41 cellular contexts compared by ENCODE assay signal in genomic region chr17:79693419-79693818, GRCh38. TPM values are rescaled to one million over a fixed set of nuclear protein-coding genes. Genes with fewer than 3 reads are reported as not detected.
"Had no signal": no experiment of that assay in that cellular context is flagged by ENCODE, and none has a peak within 500 bp of the region (broad histone marks: within the 10 kb centered on the region; RNA-seq: fewer than 3 reads in every experiment).

No MANE protein-coding gene starts in this region.

- H3K36me3 ChIP-seq: adrenal gland, brain microvascular endothelial cell, breast epithelium, cardiac muscle cell had no signal

- H3K4me3 Mint-ChIP-seq: activated B cell treated with CpG ODN at 0.5 μM for 24 hours; activated CD4-positive, alpha-beta memory T cell treated with anti-CD3 and anti-CD28 coated beads for 36 hours; activated CD4-positive, alpha-beta T cell treated with anti-CD3 and anti-CD28 coated beads, Interleukin-2, amount 10 ng/mL, durations not matched to agents 24 days and 14 days; activated CD8-positive, alpha-beta memory T cell treated with anti-CD3 and anti-CD28 coated beads, Interleukin-2, amount 10 ng/mL, durations not matched to agents 7 days and 5 days; activated CD8-positive, alpha-beta T cell treated with anti-CD3 and anti-CD28 coated beads for 36 hours; activated naive CD4-positive, alpha-beta T cell treated with anti-CD3 and anti-CD28 coated beads for 36 hours; activated naive CD8-positive, alpha-beta T cell treated with anti-CD3 and anti-CD28 coated beads for 36 hours; activated T-cell treated with anti-CD3 and anti-CD28 coated beads, Interleukin-2, amount 50 U/mL, for 4 hours; activated T-cell treated with anti-CD3 and anti-CD28 coated beads, Interleukin-2, amount 50 U/mL, for 72 hours; activated T-helper 1 cell treated with anti-CD3 and anti-CD28 coated beads, Interleukin-12 subunit alpha, Interleukin-12 subunit beta, Interleukin-2, Interleukin-4 antibody, amounts not matched to agents 30 ng/mL and 10 ng/mL and 1 ng/mL, durations not matched to agents 14 hours and 24 hours and 36 hours; activated T-helper 17 cell treated with anti-CD3 and anti-CD28 coated beads, Interleukin-2, amount 50 U/mL, for 72 hours; central memory CD8-positive, alpha-beta T cell; T-helper 1 cell treated with Interleukin-12 subunit alpha and Interleukin-12 subunit beta and Interleukin-4 antibody, amounts not matched to agents 30 μg/mL and 1 μg/mL, for 36 hours; T-helper 2 cell treated with Interferon-gamma antibody and Interleukin-4, amounts not matched to agents 5 μg/mL and 100 μg/mL, for 36 hours had no signal

- DNase-seq: activated B cell treated with CpG ODN at 0.5 μM for 24 hours; activated CD4-positive, alpha-beta memory T cell treated with anti-CD3 and anti-CD28 coated beads for 36 hours; activated CD4-positive, alpha-beta T cell treated with anti-CD3 and anti-CD28 coated beads for 4 hours; activated CD4-positive, alpha-beta T cell treated with anti-CD3 and anti-CD28 coated beads, Interleukin-2, amount 10 ng/mL, durations not matched to agents 24 days and 14 days; activated CD4-positive, alpha-beta T cell treated with anti-CD3 and anti-CD28 coated beads, Interleukin-2, amount 50 U/mL, for 1 hour; activated CD4-positive, alpha-beta T cell treated with anti-CD3 and anti-CD28 coated beads, Interleukin-2, amount 50 U/mL, for 4 hours; activated CD4-positive, CD25-positive, alpha-beta regulatory T cell treated with anti-CD3 and anti-CD28 coated beads, Interleukin-2, amount 50 U/mL, for 72 hours; activated CD8-positive, alpha-beta memory T cell treated with anti-CD3 and anti-CD28 coated beads for 24 hours; activated CD8-positive, alpha-beta memory T cell treated with anti-CD3 and anti-CD28 coated beads, Interleukin-2, amount 10 ng/mL, durations not matched to agents 7 days and 5 days; activated CD8-positive, alpha-beta T cell treated with anti-CD3 and anti-CD28 coated beads for 36 hours; activated effector memory CD4-positive, alpha-beta T cell treated with anti-CD3 and anti-CD28 coated beads, Interleukin-2, amount 50 U/mL, for 16 hours; activated gamma-delta T cell treated with Interleukin-2 at 50 U/mL for 16 hours; activated naive CD4-positive, alpha-beta T cell; activated naive CD4-positive, alpha-beta T cell treated with anti-CD3 and anti-CD28 coated beads for 36 hours; activated naive CD4-positive, alpha-beta T cell treated with anti-CD3 and anti-CD28 coated beads, Interleukin-2, amount 50 U/mL, for 16 hours; activated naive CD8-positive, alpha-beta T cell treated with anti-CD3 and anti-CD28 coated beads for 36 hours; activated T-cell treated with anti-CD3 and anti-CD28 coated beads for 4 hours; activated T-cell treated with anti-CD3 and anti-CD28 coated beads, Interleukin-2, amount 50 U/mL, for 1 hour; activated T-cell treated with anti-CD3 and anti-CD28 coated beads, Interleukin-2, amount 50 U/mL, for 4 hours; activated T-cell treated with anti-CD3 and anti-CD28 coated beads, Interleukin-2, amount 50 U/mL, for 72 hours; adrenal gland; amniotic stem cell; aorta; body of pancreas; brain microvascular endothelial cell; caudate nucleus; cerebellar nuclear complex; SW 1271; T-helper 1 cell; T-helper 2 cell; T-helper 9 cell had no signal

- H3K4me1 Mint-ChIP-seq: activated CD4-positive, alpha-beta T cell treated with anti-CD3 and anti-CD28 coated beads, Interleukin-2, amount 10 ng/mL, durations not matched to agents 24 days and 14 days; activated CD8-positive, alpha-beta memory T cell treated with anti-CD3 and anti-CD28 coated beads, Interleukin-2, amount 10 ng/mL, durations not matched to agents 7 days and 5 days; activated T-helper 17 cell treated with anti-CD3 and anti-CD28 coated beads, Interleukin-2, amount 50 U/mL, for 72 hours; central memory CD8-positive, alpha-beta T cell had no signal

- FAIRE-seq: astrocyte, TTC549 had no signal

- H3K36me3 Mint-ChIP-seq: activated CD4-positive, alpha-beta memory T cell treated with anti-CD3 and anti-CD28 coated beads for 36 hours; activated CD8-positive, alpha-beta memory T cell treated with anti-CD3 and anti-CD28 coated beads, Interleukin-2, amount 10 ng/mL, durations not matched to agents 7 days and 5 days; activated naive CD4-positive, alpha-beta T cell treated with anti-CD3 and anti-CD28 coated beads, Interleukin-2, amount 50 U/mL, for 72 hours; activated naive CD8-positive, alpha-beta T cell treated with anti-CD3 and anti-CD28 coated beads for 36 hours had no signal

- H3K27ac ChIP-seq: adrenal gland, body of pancreas, brain microvascular endothelial cell, breast epithelium, cardiac muscle cell had no signal

- H3K4me3 ChIP-seq: adrenal gland, body of pancreas, breast epithelium, cardiac muscle cell had no signal

- H3K9me3 Mint-ChIP-seq: activated B cell treated with CpG ODN at 0.5 μM for 24 hours; activated CD4-positive, alpha-beta memory T cell treated with anti-CD3 and anti-CD28 coated beads for 36 hours; activated CD4-positive, alpha-beta T cell treated with anti-CD3 and anti-CD28 coated beads, Interleukin-2, amount 10 ng/mL, durations not matched to agents 24 days and 14 days; activated CD8-positive, alpha-beta T cell treated with anti-CD3 and anti-CD28 coated beads for 36 hours; activated naive CD4-positive, alpha-beta T cell treated with anti-CD3 and anti-CD28 coated beads for 36 hours; activated naive CD4-positive, alpha-beta T cell treated with anti-CD3 and anti-CD28 coated beads, Interleukin-2, amount 50 U/mL, for 72 hours; activated naive CD8-positive, alpha-beta T cell treated with anti-CD3 and anti-CD28 coated beads for 36 hours; activated T-cell treated with anti-CD3 and anti-CD28 coated beads, Interleukin-2, amount 50 U/mL, for 4 hours; activated T-cell treated with anti-CD3 and anti-CD28 coated beads, Interleukin-2, amount 50 U/mL, for 72 hours; activated T-helper 1 cell treated with anti-CD3 and anti-CD28 coated beads, Interleukin-12 subunit alpha, Interleukin-12 subunit beta, Interleukin-2, Interleukin-4 antibody, amounts not matched to agents 30 ng/mL and 10 ng/mL and 1 ng/mL, durations not matched to agents 14 hours and 24 hours and 36 hours; activated T-helper 17 cell treated with anti-CD3 and anti-CD28 coated beads, Interleukin-2, amount 50 U/mL, for 72 hours; central memory CD8-positive, alpha-beta T cell; T-helper 1 cell treated with Interleukin-12 subunit alpha and Interleukin-12 subunit beta and Interleukin-4 antibody, amounts not matched to agents 30 μg/mL and 1 μg/mL, for 36 hours; T-helper 2 cell treated with Interferon-gamma antibody and Interleukin-4, amounts not matched to agents 5 μg/mL and 100 μg/mL, for 36 hours had no signal

- H3K9me3 ChIP-seq: adrenal gland, body of pancreas, breast epithelium had no signal

- ATAC-seq: activated CD8-positive, alpha-beta memory T cell treated with anti-CD3 and anti-CD28 coated beads, Interleukin-2, amount 10 ng/mL, durations not matched to agents 7 days and 5 days; activated CD8-positive, alpha-beta T cell treated with anti-CD3 and anti-CD28 coated beads for 36 hours; activated naive CD4-positive, alpha-beta T cell treated with anti-CD3 and anti-CD28 coated beads, Interleukin-2, amount 50 U/mL, for 72 hours; activated T-cell treated with anti-CD3 and anti-CD28 coated beads, Interleukin-2, amount 50 U/mL, for 4 hours; activated T-cell treated with anti-CD3 and anti-CD28 coated beads, Interleukin-2, amount 50 U/mL, for 72 hours; activated T-helper 17 cell treated with anti-CD3 and anti-CD28 coated beads, Interleukin-2, amount 50 U/mL, for 72 hours; body of pancreas had no signal

- H3K27ac Mint-ChIP-seq: activated B cell treated with CpG ODN at 0.5 μM for 24 hours; activated CD4-positive, alpha-beta memory T cell treated with anti-CD3 and anti-CD28 coated beads for 36 hours; activated CD4-positive, alpha-beta T cell treated with anti-CD3 and anti-CD28 coated beads, Interleukin-2, amount 10 ng/mL, durations not matched to agents 24 days and 14 days; activated CD8-positive, alpha-beta memory T cell treated with anti-CD3 and anti-CD28 coated beads, Interleukin-2, amount 10 ng/mL, durations not matched to agents 7 days and 5 days; activated CD8-positive, alpha-beta T cell treated with anti-CD3 and anti-CD28 coated beads for 36 hours; activated naive CD4-positive, alpha-beta T cell treated with anti-CD3 and anti-CD28 coated beads for 36 hours; activated naive CD4-positive, alpha-beta T cell treated with anti-CD3 and anti-CD28 coated beads, Interleukin-2, amount 50 U/mL, for 72 hours; activated naive CD8-positive, alpha-beta T cell treated with anti-CD3 and anti-CD28 coated beads for 36 hours; activated T-cell treated with anti-CD3 and anti-CD28 coated beads, Interleukin-2, amount 50 U/mL, for 72 hours; activated T-helper 1 cell treated with anti-CD3 and anti-CD28 coated beads, Interleukin-12 subunit alpha, Interleukin-12 subunit beta, Interleukin-2, Interleukin-4 antibody, amounts not matched to agents 30 ng/mL and 10 ng/mL and 1 ng/mL, durations not matched to agents 14 hours and 24 hours and 36 hours; activated T-helper 17 cell treated with anti-CD3 and anti-CD28 coated beads, Interleukin-2, amount 50 U/mL, for 72 hours; T-helper 1 cell treated with Interleukin-12 subunit alpha and Interleukin-12 subunit beta and Interleukin-4 antibody, amounts not matched to agents 30 μg/mL and 1 μg/mL, for 36 hours; T-helper 2 cell treated with Interferon-gamma antibody and Interleukin-4, amounts not matched to agents 5 μg/mL and 100 μg/mL, for 36 hours had no signal

- H3K27me3 ChIP-seq: adrenal gland, breast epithelium, cardiac muscle cell had no signal

RNA-seq across cellular contexts. Expression of gene ENPP7, which starts 37.3 kb away (rescaled TPM):
- total RNA-seq: activated CD4-positive, alpha-beta T cell treated with anti-CD3 and anti-CD28 coated beads, Interleukin-2, amount 10 ng/mL, durations not matched to agents 24 days and 14 days; activated naive CD4-positive, alpha-beta T cell treated with anti-CD3 and anti-CD28 coated beads for 36 hours; activated naive CD8-positive, alpha-beta T cell treated with anti-CD3 and anti-CD28 coated beads for 36 hours; activated T-cell treated with anti-CD3 and anti-CD28 coated beads, Interleukin-2, amount 50 U/mL, for 4 hours; activated T-cell treated with anti-CD3 and anti-CD28 coated beads, Interleukin-2, amount 50 U/mL, for 72 hours; adrenal gland; aorta; astrocyte; body of pancreas; breast epithelium; cardiac muscle cell had no signal
- polyA plus RNA-seq: adrenal gland, cardiac muscle cell had no signal
